Comparison of ENCODE assay signal across 11 cellular contexts in genomic region chr10:100744980-100745881, GRCh38. TPM values are rescaled to one million over a fixed set of nuclear protein-coding genes. Genes with fewer than 3 reads are reported as not detected.
DNase-seq lines count a peak whose midpoint lies in the region; ATAC-seq and TF ChIP-seq lines count a peak whose summit lies in the region.
"Had no signal": no experiment of that assay in that cellular context is flagged by ENCODE, and none has a peak within 500 bp of the region (broad histone marks: within the 10 kb centered on the region; RNA-seq: fewer than 3 reads in every experiment).

PAX2 (plus strand) TSS chr10:100745582; CDS start chr10:100746261, 679 bp downstream.

- POLR2A ChIA-PET in activated CD4-positive, alpha-beta memory T cell treated with anti-CD3 and anti-CD28 coated beads for 36 hours (lab: Charles Lee), result interaction anchor here (0.7 kb wide), 1 partner anchor 143 kb away, joined by 3 read pairs; no protein-coding TSS in a partner anchor

- CTCF ChIA-PET in activated CD4-positive, alpha-beta memory T cell treated with anti-CD3 and anti-CD28 coated beads for 36 hours (lab: Charles Lee), result interaction anchor here (0.8 to 3.9 kb wide), 9 partner anchors 11 to 183 kb away, joined by 3 to 42 read pairs (median 17); no protein-coding TSS in a partner anchor

- H3K27me3 ChIP-seq in right cardiac atrium (ENCODE audit: control insufficient read depth, insufficient read depth), result no peaks in the 10 kb centered on the region
- H3K27me3 ChIP-seq in vagina, result peaks cover 29% of the 10 kb centered on the region
- H3K27me3 ChIP-seq in colonic mucosa, result peaks cover 96% of the 10 kb centered on the region

- no peak for DNase-seq in right cardiac atrium
- DNase-seq in Right ventricle myocardium inferior (ENCODE audit: missing footprints), result no peak
- no peak for DNase-seq in activated CD4-positive, alpha-beta memory T cell treated with anti-CD3 and anti-CD28 coated beads for 36 hours
- DNase-seq in kidney tubule cell (ENCODE audit: low spot score), result peak; percentile 94
- DNase-seq in vagina (ENCODE audit: extremely low spot score in 2 of 2), result no peak
- no peak for DNase-seq in colonic mucosa
- no peak for DNase-seq in OCI-M1 (lab: John Stamatoyannopoulos, UW)
- DNase-seq: amniotic stem cell, KG1 had no signal

- WGBS in right cardiac atrium, result 1% methylated on average over 75 of the region's 75 CpGs

- H3K4me3 ChIP-seq in right cardiac atrium (ENCODE audit: low read length), result peak within 1 kb of the TSS; percentile 37
- H3K4me3 ChIP-seq in vagina, result peak within 1 kb of the TSS; percentile 5 to 15
- no peak within 1 kb of the TSS for H3K4me3 ChIP-seq in colonic mucosa

- H3K36me3 ChIP-seq in vagina, result no peaks in the 10 kb centered on the region
- no peaks in the 10 kb centered on the region for H3K36me3 ChIP-seq in colonic mucosa
- H3K36me3 ChIP-seq: pancreas had no signal

- H3K9me3 ChIP-seq in right cardiac atrium (ENCODE audit: control insufficient read depth, low read length) (no peaks in the 10 kb centered on the region), vagina (no peaks in the 10 kb centered on the region), colonic mucosa (no peaks in the 10 kb centered on the region)
- H3K9me3 ChIP-seq: pancreas had no signal

- ATAC-seq in right cardiac atrium (no peak), Right ventricle myocardium inferior (no peak), HG03175 (IDR thresholded peaks at IDR 0.05; ENCODE audit: unreplicated experiment) (no peak)

- no peaks in the 10 kb centered on the region for H3K36me3 Mint-ChIP-seq in activated CD4-positive, alpha-beta memory T cell treated with anti-CD3 and anti-CD28 coated beads for 36 hours

- H3K27ac Mint-ChIP-seq in activated CD4-positive, alpha-beta memory T cell treated with anti-CD3 and anti-CD28 coated beads for 36 hours, result peak within 1 kb of the TSS; percentile 4

- H3K9me3 Mint-ChIP-seq in activated CD4-positive, alpha-beta memory T cell treated with anti-CD3 and anti-CD28 coated beads for 36 hours, result no peaks in the 10 kb centered on the region

- peak within 1 kb of the TSS; percentile 35 for H3K4me3 Mint-ChIP-seq in activated CD4-positive, alpha-beta memory T cell treated with anti-CD3 and anti-CD28 coated beads for 36 hours

- H3K4me1 ChIP-seq in right cardiac atrium (ENCODE audit: control insufficient read depth, insufficient read depth, low read length) (no peaks in the 10 kb centered on the region), vagina (peaks cover 44% of the 10 kb centered on the region), colonic mucosa (no peaks in the 10 kb centered on the region)

- TF ChIP-seq POLR2A in vagina (IDR thresholded peaks at IDR 0.05), result no peak

- H3K27ac ChIP-seq in right cardiac atrium (ENCODE audit: low read length), result no peak within 1 kb of the TSS
- no peak within 1 kb of the TSS for H3K27ac ChIP-seq in vagina
- H3K27ac ChIP-seq in colonic mucosa, result no peak within 1 kb of the TSS
- H3K27ac ChIP-seq: pancreas had no signal

- no peak within 1 kb of the TSS for H3K9ac ChIP-seq in colonic mucosa (ENCODE audit: low read depth in 2 of 2, low read length in 2 of 2)

- no peak for TF ChIP-seq CTCF in vagina (IDR thresholded peaks at IDR 0.05)
- no peak for TF ChIP-seq CTCF in colonic mucosa (IDR thresholded peaks at IDR 0.05)

- H3K27me3 Mint-ChIP-seq in activated CD4-positive, alpha-beta memory T cell treated with anti-CD3 and anti-CD28 coated beads for 36 hours, result peaks cover 80% of the 10 kb centered on the region

- H3K4me1 Mint-ChIP-seq in activated CD4-positive, alpha-beta memory T cell treated with anti-CD3 and anti-CD28 coated beads for 36 hours (ENCODE audit: low read depth), result peaks cover 43% of the 10 kb centered on the region

- intact Hi-C loops in right cardiac atrium (cut with DNase I) (no loop called here), Right ventricle myocardium inferior (cut with DNase I) (no loop called here), vagina (cut with DNase I) (no loop called here), colonic mucosa (cut with DNase I) (loop anchor here (5.0 to 10.0 kb wide), 3 partner anchors 70 to 183 kb away; no protein-coding TSS in a partner anchor)
- intact Hi-C loops in activated CD4-positive, alpha-beta memory T cell treated with anti-CD3 and anti-CD28 coated beads for 36 hours (cut with micrococcal nuclease), result loop anchor here (5.0 to 10.0 kb wide), 4 partner anchors 82 to 480 kb away; partner anchors contain the start of genes LBX1 and TLX1

RNA-seq across cellular contexts. Expression of gene PAX2, which starts in this region (rescaled TPM):
- total RNA-seq in right cardiac atrium (not detected), Right ventricle myocardium inferior (not detected), vagina (not detected), colonic mucosa (under 1 TPM in 1 of 2 donors, not detected in 1; 0.15 TPM)
- not detected for polyA plus RNA-seq in right cardiac atrium
- not detected for total RNA-seq in activated CD4-positive, alpha-beta memory T cell treated with anti-CD3 and anti-CD28 coated beads for 36 hours

Comparison
In these comparisons a context has a peak if more than half of its experiments do, and no peak if none do; other contexts are left out.
1. intact Hi-C loops: an anchor here in activated CD4-positive, alpha-beta memory T cell treated with anti-CD3 and anti-CD28 coated beads for 36 hours (5.0 to 10.0 kb wide) and colonic mucosa (5.0 to 10.0 kb wide); none called in right cardiac atrium, Right ventricle myocardium inferior and vagina.